Comparison of ENCODE assay signal across 24 cellular contexts in genomic region chr20:23628402-23629016, GRCh38. TPM values are rescaled to one million over a fixed set of nuclear protein-coding genes. Genes with fewer than 3 reads are reported as not detected.
DNase-seq lines count a peak whose midpoint lies in the region; ATAC-seq and TF ChIP-seq lines count a peak whose summit lies in the region.
"Had no signal": no experiment of that assay in that cellular context is flagged by ENCODE, and none has a peak within 500 bp of the region (broad histone marks: within the 10 kb centered on the region; RNA-seq: fewer than 3 reads in every experiment).

No MANE protein-coding gene starts in this region.

- no peak overlapping the region for H2AFZ ChIP-seq in PC-3 (ENCODE audit: low read length)

- H3K9me2 ChIP-seq in PC-3 (replicated peaks; ENCODE audit: low read length) = no peaks in the 10 kb centered on the region

- H3K9me3 ChIP-seq in PC-3 (ENCODE audit: low read length) (no peaks in the 10 kb centered on the region), mucosa of rectum (ENCODE audit: control insufficient read depth in 2 of 2, low read length in 2 of 2) (no peaks in the 10 kb centered on the region), transverse colon (no peaks in the 10 kb centered on the region)
- H3K9me3 ChIP-seq: sigmoid colon, thyroid gland had no signal

- H3K9ac ChIP-seq in PC-3 (ENCODE audit: low read length) = no peak overlapping the region
- no peak overlapping the region for H3K9ac ChIP-seq in mucosa of rectum (ENCODE audit: low read depth in 1 of 2, low read length in 2 of 2)

- CTCF ChIA-PET in PC-3 (lab: Charles Lee) = no interaction called here

- H3K4me1 ChIP-seq in PC-3 (ENCODE audit: insufficient read depth, low read length) (peaks cover 32% of the 10 kb centered on the region), mucosa of rectum (ENCODE audit: control insufficient read depth in 2 of 2, insufficient read depth in 2 of 2, low read length in 2 of 2) (peaks cover 6 to 17% of the 10 kb centered on the region in 2 donors), transverse colon (peaks cover 3 to 34% (median 7%) of the 10 kb centered on the region in 4 donors)

- H3K4me3 ChIP-seq in PC-3 (ENCODE audit: low read length) = no peak overlapping the region
- H3K4me3 ChIP-seq in coronary artery = no peak overlapping the region
- no peak overlapping the region for H3K4me3 ChIP-seq in mucosa of rectum (ENCODE audit: low read length in 2 of 2)
- H3K4me3 ChIP-seq in transverse colon = no peak overlapping the region
- H3K4me3 ChIP-seq: sigmoid colon, thyroid gland had no signal

- intact Hi-C loops in PC-3 (cut with micrococcal nuclease) = loop anchor here (5.0 kb wide), 1 partner anchor 266 kb away; the partner anchor contains the start of gene GZF1
- intact Hi-C loops in transverse colon (cut with DNase I; ENCODE audit: low total_unique reads) = no loop called here

- in situ Hi-C loops in transverse colon (cut with MboI; ENCODE audit: low pct_ligation_motif_present in 1 of 4, low pct_unique_long_range_greater_than_20kb in 1 of 4, low sequenced_read_pairs in 3 of 4) = no loop called here

- POLR2A ChIA-PET in PC-3 (lab: Charles Lee; ENCODE audit: unreplicated experiment) = interaction anchor here (0.7 kb wide), 1 partner anchor 16 kb away, joined by 3 read pairs; no protein-coding TSS in a partner anchor

- no peak for TF ChIP-seq CTCF in PC-3 (conservative IDR thresholded peaks at IDR 0.05; ENCODE audit: low read depth, low read length)
- no peak for TF ChIP-seq CTCF in coronary artery (IDR thresholded peaks at IDR 0.05)
- TF ChIP-seq CTCF in transverse colon (IDR thresholded peaks at IDR 0.05) = no peak

- no peaks in the 10 kb centered on the region for H3K79me2 ChIP-seq in PC-3 (ENCODE audit: low read length)

- BruUV-seq in PC-3 (replicated peaks; lab: Mats Ljungman, UMichigan) = no TSS peak

- no peaks in the 10 kb centered on the region for H3F3A ChIP-seq in PC-3 (ENCODE audit: low read length, unreplicated experiment)

- no peak for TF ChIP-seq EP300 in transverse colon (IDR thresholded peaks at IDR 0.05; ENCODE audit: low read depth)

- H3K4me2 ChIP-seq in PC-3 (ENCODE audit: low read length) = peak overlapping the region; percentile 24; the same call in 1 of the 2 replicates

- H3K36me3 ChIP-seq in PC-3 (ENCODE audit: low read depth, low read length) = no peaks in the 10 kb centered on the region
- H3K36me3 ChIP-seq in mucosa of rectum (ENCODE audit: control insufficient read depth in 2 of 2, insufficient read depth in 2 of 2, low read length in 2 of 2) = peaks cover 4 to 10% of the 10 kb centered on the region in 2 donors
- peaks cover 0 to 6% (median 2%) of the 10 kb centered on the region in 4 donors for H3K36me3 ChIP-seq in transverse colon

- no peaks in the 10 kb centered on the region for H3K27me3 ChIP-seq in PC-3 (ENCODE audit: low read length)
- no peaks in the 10 kb centered on the region for H3K27me3 ChIP-seq in mucosa of rectum (ENCODE audit: control insufficient read depth in 2 of 2, insufficient read depth in 2 of 2, low read length in 2 of 2)
- no peaks in the 10 kb centered on the region for H3K27me3 ChIP-seq in transverse colon
- H3K27me3 ChIP-seq: sigmoid colon, thyroid gland had no signal

- no peak for TF ChIP-seq POLR2A in transverse colon (IDR thresholded peaks at IDR 0.05)

- no peaks in the 10 kb centered on the region for H4K20me1 ChIP-seq in PC-3 (ENCODE audit: low read length)

- ATAC-seq in PC-3 = no peak
- ATAC-seq in GM18858 (IDR thresholded peaks at IDR 0.05; ENCODE audit: unreplicated experiment) = no peak
- ATAC-seq in HG03045 (IDR thresholded peaks at IDR 0.05; ENCODE audit: unreplicated experiment) = no peak
- ATAC-seq: activated T-cell treated with anti-CD3 and anti-CD28 coated beads, Interleukin-2, amount 50 U/mL, for 72 hours; stimulated activated naive B cell treated with anti-CD40 and anti-IgM and Interleukin-4, amounts not matched to agents 10 μg/mL and 1 μg/mL and 100 μg/mL, for 72 hours had no signal

- H3K27ac ChIP-seq in PC-3 (ENCODE audit: low read length) (peak overlapping the region; percentile 15), coronary artery (peak overlapping the region; percentile 37 to 61), mucosa of rectum (ENCODE audit: low read depth in 2 of 2, low read length in 2 of 2) (peak overlapping the region; percentile 27 to 44), transverse colon (peak overlapping the region; percentile 8 to 59 (median 30))
- H3K27ac ChIP-seq: thyroid gland had no signal

- DNase-seq in PC-3 = no peak
- no peak for DNase-seq in coronary artery (ENCODE audit: low spot score)
- no peak for DNase-seq in transverse colon
- DNase-seq in H4 (ENCODE audit: low spot score) = no peak
- DNase-seq: activated CD4-positive, alpha-beta T cell treated with anti-CD3 and anti-CD28 coated beads for 1 hour; activated naive CD4-positive, alpha-beta T cell treated with anti-CD3 and anti-CD28 coated beads, Interleukin-2, amount 50 U/mL, for 16 hours; activated T-cell treated with anti-CD3 and anti-CD28 coated beads, Interleukin-2, amount 50 U/mL, for 72 hours; anterior cingulate cortex; effector CD8-positive, alpha-beta T cell; MM.1S; naive B cell; NCI-H1694; NCI-H526 treated with DMSO at 0.1 percent for 48 hours; sigmoid colon; stimulated activated naive B cell treated with anti-CD40 and anti-IgM and Interleukin-4, amounts not matched to agents 10 μg/mL and 1 μg/mL and 100 μg/mL, for 72 hours; SW 1271 had no signal

- WGBS in transverse colon (ENCODE audit: low coverage in 1 of 2), 2 donors = 76% methylated on average over 6 of the region's 6 CpGs; no CpG with 5 or more reads in 1 of the 2 donors

RNA-seq across cellular contexts. Expression of gene CST3, which starts 9.2 kb away (rescaled TPM):
- total RNA-seq in PC-3 (2014; rRNA removed) = 311 and 331 TPM in 2 replicates
- 1,000 to 10,000 TPM in 2 of 4 donors, 100 to 1,000 TPM in 2; 607 to 1,755 (median 1,289) TPM for total RNA-seq in transverse colon
- 131 and 132 TPM in 2 replicates for total RNA-seq in H4 (2014; rRNA removed; shearing (Covaris generic))

RNA-seq across cellular contexts. Expression of gene CST9, which starts 22.8 kb away (rescaled TPM):
- total RNA-seq in PC-3 (2014; rRNA removed) = not detected in 2 replicates
- not detected for total RNA-seq in transverse colon
- total RNA-seq in H4 (2014; rRNA removed; shearing (Covaris generic)) = not detected in 2 replicates
- total RNA-seq: activated T-cell treated with anti-CD3 and anti-CD28 coated beads, Interleukin-2, amount 50 U/mL, for 72 hours; B cell; IMR-90; lower leg skin; Right ventricle myocardium superior; sigmoid colon; thyroid gland had no signal
